Comparison of ENCODE assay signal across 25 cellular contexts in the genomic region with DNA sequence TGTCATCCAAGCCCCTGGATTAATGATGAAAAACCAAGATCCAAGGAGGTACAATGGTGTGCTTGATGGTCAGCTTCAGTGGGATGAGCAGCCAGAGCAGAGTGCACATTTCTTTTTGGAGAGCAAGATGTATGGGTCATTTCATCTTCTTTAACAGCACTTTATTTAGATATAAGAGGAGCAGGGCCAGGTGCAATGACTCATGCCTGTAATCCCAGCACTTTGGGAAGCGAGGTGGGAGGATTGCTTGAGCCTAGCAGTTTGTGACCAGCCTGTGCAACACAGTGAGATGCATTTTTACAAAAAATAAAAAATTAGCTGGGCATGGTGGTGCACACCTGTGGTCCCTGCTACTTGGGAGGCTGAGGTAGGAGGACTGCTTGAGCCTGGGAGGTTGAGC. TPM values are rescaled to one million over a fixed set of nuclear protein-coding genes. Genes with fewer than 3 reads are reported as not detected.
"Had no signal": no experiment of that assay in that cellular context is flagged by ENCODE, and none has a peak within 500 bp of the region (broad histone marks: within the 10 kb centered on the region; RNA-seq: fewer than 3 reads in every experiment).

No MANE protein-coding gene starts in this region.

- H3K4me3 ChIP-seq: colonic mucosa, gastroesophageal sphincter, lung, ovary, psoas muscle, sigmoid colon, skin epidermis, spleen, suprapubic skin, transverse colon, upper lobe of right lung, uterus had no signal

- H3K27ac ChIP-seq: colonic mucosa, epithelial cell of prostate, foreskin keratinocyte, gastroesophageal sphincter, ovary, psoas muscle, sigmoid colon, skin epidermis, spleen, suprapubic skin, transverse colon, upper lobe of right lung, uterus had no signal

- H3K4me1 ChIP-seq: colonic mucosa, foreskin keratinocyte, gastroesophageal sphincter, psoas muscle, sigmoid colon, suprapubic skin, transverse colon, upper lobe of right lung, uterus had no signal

- H3K9me3 ChIP-seq: colonic mucosa, gastroesophageal sphincter, ovary, psoas muscle, sigmoid colon, spleen, suprapubic skin, transverse colon, upper lobe of right lung, uterus had no signal

- H3K27me3 ChIP-seq: colonic mucosa, foreskin keratinocyte, gastroesophageal sphincter, ovary, sigmoid colon, spleen, suprapubic skin, transverse colon, upper lobe of right lung, uterus had no signal

- DNase-seq: colonic mucosa; effector CD8-positive, alpha-beta T cell; endodermal cell; foreskin keratinocyte; mesenchymal stem cell; naive thymus-derived CD8-positive, alpha-beta T cell; nephron progenitor cell; nucleus accumbens; ovary; posterior cingulate gyrus; psoas muscle; right cardiac atrium; sigmoid colon; spleen; stimulated activated naive B cell treated with anti-CD40 and anti-IgM and Interleukin-4, amounts not matched to agents 10 μg/mL and 1 μg/mL and 100 μg/mL, for 72 hours; transverse colon; upper lobe of right lung; uterus had no signal

- FAIRE-seq: keratinocyte had no signal

- ATAC-seq: esophagus mucosa; foreskin keratinocyte; gastroesophageal sphincter; naive thymus-derived CD8-positive, alpha-beta T cell; right cardiac atrium; stimulated activated naive B cell treated with anti-CD40 and anti-IgM and Interleukin-4, amounts not matched to agents 10 μg/mL and 1 μg/mL and 100 μg/mL, for 72 hours; upper lobe of right lung had no signal

- H3K36me3 ChIP-seq: colonic mucosa, gastroesophageal sphincter, ovary, sigmoid colon, suprapubic skin, transverse colon, upper lobe of right lung, uterus had no signal

RNA-seq across cellular contexts. Expression of a gene that starts 45.3 kb away (rescaled TPM):
- total RNA-seq: esophagus mucosa, suprapubic skin had no signal
- polyA plus RNA-seq: naive thymus-derived CD8-positive, alpha-beta T cell had no signal
